ENCODE assay signal across 22 cellular contexts in the genomic region with DNA sequence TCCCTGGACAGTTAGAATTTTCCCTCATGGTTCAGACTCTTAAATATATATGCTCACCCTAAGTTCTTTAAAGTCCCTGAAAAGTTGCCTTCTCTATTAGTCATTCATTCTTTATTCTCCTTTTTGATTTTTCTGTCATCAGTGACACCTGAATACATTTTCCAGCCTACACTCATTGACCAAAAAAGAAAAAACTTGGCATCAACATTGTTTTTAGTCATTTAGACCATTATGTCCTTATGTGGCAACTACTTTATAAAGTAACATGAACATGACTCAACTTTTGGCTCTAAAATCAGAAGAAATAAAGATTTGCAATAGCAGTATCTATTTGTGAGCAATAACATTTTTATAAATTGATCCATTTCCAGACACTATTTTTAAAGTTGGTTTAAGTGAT. TPM values are rescaled to one million over a fixed set of nuclear protein-coding genes. Genes with fewer than 3 reads are reported as not detected.
DNase-seq lines count a peak whose midpoint lies in the region; TF ChIP-seq lines count a peak whose summit lies in the region.
"Had no signal": no experiment of that assay in that cellular context is flagged by ENCODE, and none has a peak within 500 bp of the region (broad histone marks: within the 10 kb centered on the region; RNA-seq: fewer than 3 reads in every experiment).

No MANE protein-coding gene starts in this region.

- H3K4me3 ChIP-seq in AG09309 (ENCODE audit: control insufficient read depth, low read depth, low read length) (no peak overlapping the region), foreskin fibroblast (ENCODE audit: low read depth in 1 of 2, low read length in 2 of 2) (no peak overlapping the region), SJCRH30 (no peak overlapping the region)
- H3K4me3 ChIP-seq: uterus had no signal

- H3K9me3 ChIP-seq in SJCRH30 (replicated peaks), result no peaks in the 10 kb centered on the region
- H3K9me3 ChIP-seq: uterus had no signal

- no peaks in the 10 kb centered on the region for H3K27me3 ChIP-seq in SJCRH30
- H3K27me3 ChIP-seq: uterus had no signal

- no peak for TF ChIP-seq CTCF in AG09309 (IDR thresholded peaks at IDR 0.05; ENCODE audit: control insufficient read depth, insufficient read depth, low read depth, low read length, missing control alignments)
- TF ChIP-seq CTCF in foreskin fibroblast (IDR thresholded peaks at IDR 0.05; ENCODE audit: low read depth, low read length), result no peak

- no peaks in the 10 kb centered on the region for H3K36me3 ChIP-seq in SJCRH30
- H3K36me3 ChIP-seq: uterus had no signal

- H3K27ac ChIP-seq in SJCRH30, result no peak overlapping the region
- H3K27ac ChIP-seq: uterus had no signal

- H3K4me1 ChIP-seq in SJCRH30, result no peaks in the 10 kb centered on the region
- H3K4me1 ChIP-seq: uterus had no signal

- DNase-seq in AG09309 (ENCODE audit: low read depth), result peak; percentile 31
- peak; percentile 66 for DNase-seq in HS-5 (ENCODE audit: low read depth)
- peak; percentile 25 for DNase-seq in astrocyte of the hippocampus (ENCODE audit: low read depth, low spot score)
- DNase-seq in foreskin fibroblast, result peak; percentile 43 to 67
- DNase-seq in dermis blood vessel endothelial cell, result no peak
- DNase-seq in NCI-H146 (lab: John Stamatoyannopoulos, UW), result no peak
- no peak for DNase-seq in SJCRH30
- DNase-seq in activated CD4-positive, alpha-beta T cell treated with anti-CD3 and anti-CD28 coated beads for 1 hour, result no peak
- DNase-seq: ACHN; activated CD4-positive, CD25-positive, alpha-beta regulatory T cell treated with anti-CD3 and anti-CD28 coated beads, Interleukin-2, amount 50 U/mL, for 72 hours; activated CD8-positive, alpha-beta memory T cell treated with anti-CD3 and anti-CD28 coated beads for 24 hours; activated naive CD4-positive, alpha-beta T cell treated with anti-CD3 and anti-CD28 coated beads, Interleukin-2, amount 10 ng/mL, durations not matched to agents 7 days and 5 days; activated T-cell treated with anti-CD3 and anti-CD28 coated beads, Interleukin-2, amount 50 U/mL, for 4 hours; CD4-positive, alpha-beta memory T cell; H7; kidney glomerular epithelial cell; naive B cell; NCI-H1105; NCI-H2107; NCI-H524; SW 1271; uterus had no signal

RNA-seq across cellular contexts. Expression of a gene that starts 48.3 kb away (rescaled TPM):
- 6.0 and 7.1 TPM in 2 replicates for total RNA-seq in dermis blood vessel endothelial cell
- total RNA-seq in SJCRH30 (2014; rRNA removed; shearing (Covaris generic)), result 19.3 and 21.2 TPM in 2 replicates

Comparison
In these comparisons a context has a peak if more than half of its experiments do, and no peak if none do; other contexts are left out.
1. DNase-seq: peak in AG09309 (single experiment), HS-5 (single experiment), astrocyte of the hippocampus (single experiment) and foreskin fibroblast (2 of 2); none in dermis blood vessel endothelial cell (single experiment), NCI-H146 (single experiment), SJCRH30 (0 of 2) and activated CD4-positive, alpha-beta T cell treated with anti-CD3 and anti-CD28 coated beads for 1 hour (single experiment).